ENCODE assay signal across 15 cellular contexts in genomic region chr1:13766906-13767564, GRCh38.
A peak's percentile ranks its signal among the peaks of the same experiment; 100 is the strongest.
DNase-seq lines count a peak whose midpoint lies in the region; ATAC-seq and TF ChIP-seq lines count a peak whose summit lies in the region.
"Had no signal": no experiment of that assay in that cellular context is flagged by ENCODE, and none has a peak within 500 bp of the region (broad histone marks: within the 10 kb centered on the region; RNA-seq: fewer than 3 reads in every experiment).

No MANE protein-coding gene starts in this region.

- peak overlapping the region in 1 of 2 experiments; percentile 59; a peak in 2 of 4 replicates for H3K27ac ChIP-seq in SK-N-SH (ENCODE audit: low read depth in 2 of 2, low read length in 1 of 2)
- H3K27ac ChIP-seq: thyroid gland had no signal

- peaks cover 16% of the 10 kb centered on the region for H3F3A ChIP-seq in SK-N-SH (replicated peaks; ENCODE audit: insufficient read depth)

- CTCF ChIA-PET in activated naive CD4-positive, alpha-beta T cell treated with anti-CD3 and anti-CD28 coated beads, Interleukin-2, amount 10 ng/mL, durations not matched to agents 7 days and 5 days (lab: Charles Lee): no interaction called here
- CTCF ChIA-PET in SK-N-SH (lab: Yijun Ruan, JAX): interaction anchor here (0.9 kb wide), 1 partner anchor 14 kb away, joined by 3 read pairs; no protein-coding TSS in a partner anchor

- H2AFZ ChIP-seq in SK-N-SH (ENCODE audit: low read depth): no peak overlapping the region

- no peaks in the 10 kb centered on the region for H3K9me2 ChIP-seq in SK-N-SH

- peak overlapping the region in 1 of 2 donors; percentile 44 for H3K27ac Mint-ChIP-seq in activated naive CD4-positive, alpha-beta T cell treated with anti-CD3 and anti-CD28 coated beads, Interleukin-2, amount 50 U/mL, for 72 hours
- H3K27ac Mint-ChIP-seq in activated naive CD4-positive, alpha-beta T cell treated with anti-CD3 and anti-CD28 coated beads, Interleukin-2, amount 10 ng/mL, durations not matched to agents 7 days and 5 days: no peak overlapping the region
- H3K27ac Mint-ChIP-seq: endodermal cell had no signal

- peaks cover 37% of the 10 kb centered on the region for H3K4me1 Mint-ChIP-seq in activated naive CD4-positive, alpha-beta T cell treated with anti-CD3 and anti-CD28 coated beads, Interleukin-2, amount 10 ng/mL, durations not matched to agents 7 days and 5 days

- no peak for DNase-seq in activated naive CD4-positive, alpha-beta T cell treated with anti-CD3 and anti-CD28 coated beads, Interleukin-2, amount 50 U/mL, for 72 hours (ENCODE audit: low spot score in 2 of 2)
- no peak for DNase-seq in activated naive CD4-positive, alpha-beta T cell treated with anti-CD3 and anti-CD28 coated beads, Interleukin-2, amount 10 ng/mL, durations not matched to agents 7 days and 5 days
- no peak for DNase-seq in SK-N-SH
- DNase-seq in fibroblast of the aortic adventitia (ENCODE audit: low read depth): peak; percentile 77
- DNase-seq in activated effector memory CD4-positive, alpha-beta T cell treated with anti-CD3 and anti-CD28 coated beads, Interleukin-2, amount 50 U/mL, for 16 hours: no peak
- no peak for DNase-seq in DMS53 treated with DMSO at 0.1 percent for 48 hours (lab: John Stamatoyannopoulos, UW; ENCODE audit: unreplicated experiment)
- DNase-seq in H7: no peak
- DNase-seq: activated CD4-positive, alpha-beta T cell treated with anti-CD3 and anti-CD28 coated beads, Interleukin-2, amount 50 U/mL, for 4 hours; amygdala; BE2C; endodermal cell; NCI-H146; SW 1271; thyroid gland had no signal

- H3K27me3 Mint-ChIP-seq in activated naive CD4-positive, alpha-beta T cell treated with anti-CD3 and anti-CD28 coated beads, Interleukin-2, amount 10 ng/mL, durations not matched to agents 7 days and 5 days: no peaks in the 10 kb centered on the region

- 47% methylated on average over 6 of the region's 6 CpGs for WGBS in SK-N-SH (ENCODE audit: low lambda C conversion rate)

- no peaks in the 10 kb centered on the region for H3K9me3 ChIP-seq in SK-N-SH
- H3K9me3 ChIP-seq: BE2C, thyroid gland had no signal

- peak overlapping the region; percentile 40 for H3K4me2 ChIP-seq in SK-N-SH

- no peak overlapping the region for H3K9ac ChIP-seq in SK-N-SH

- peaks cover 17 to 34% of the 10 kb centered on the region in 2 experiments for H3K4me1 ChIP-seq in SK-N-SH (ENCODE audit: control insufficient read depth in 1 of 2, insufficient read depth in 2 of 2, low read depth in 1 of 2, low read length in 1 of 2)
- H3K4me1 ChIP-seq: BE2C had no signal

- H3K4me3 ChIP-seq in SK-N-SH (ENCODE audit: low read depth in 2 of 2, low read length in 1 of 2) (no peak overlapping the region), fibroblast of the aortic adventitia (ENCODE audit: low read depth, low read length) (no peak overlapping the region), H7 (ENCODE audit: insufficient read depth, low read depth, low read length) (no peak overlapping the region)
- H3K4me3 ChIP-seq: thyroid gland had no signal

- peak; percentile 88 to 93 for ATAC-seq in activated naive CD4-positive, alpha-beta T cell treated with anti-CD3 and anti-CD28 coated beads, Interleukin-2, amount 50 U/mL, for 72 hours
- ATAC-seq in GM18867 (IDR thresholded peaks at IDR 0.05; ENCODE audit: unreplicated experiment): no peak

- H3K9me3 Mint-ChIP-seq in activated naive CD4-positive, alpha-beta T cell treated with anti-CD3 and anti-CD28 coated beads, Interleukin-2, amount 50 U/mL, for 72 hours: no peaks in the 10 kb centered on the region
- H3K9me3 Mint-ChIP-seq in activated naive CD4-positive, alpha-beta T cell treated with anti-CD3 and anti-CD28 coated beads, Interleukin-2, amount 10 ng/mL, durations not matched to agents 7 days and 5 days: no peaks in the 10 kb centered on the region
- H3K9me3 Mint-ChIP-seq: endodermal cell had no signal

- H3K4me3 Mint-ChIP-seq in activated naive CD4-positive, alpha-beta T cell treated with anti-CD3 and anti-CD28 coated beads, Interleukin-2, amount 10 ng/mL, durations not matched to agents 7 days and 5 days: no peak overlapping the region
- H3K4me3 Mint-ChIP-seq: endodermal cell had no signal

- H3K27me3 ChIP-seq in SK-N-SH (ENCODE audit: insufficient read depth) (no peaks in the 10 kb centered on the region), H7 (ENCODE audit: control insufficient read depth, insufficient read depth, low read length) (no peaks in the 10 kb centered on the region)
- H3K27me3 ChIP-seq: BE2C, thyroid gland had no signal

- H3K79me2 ChIP-seq in SK-N-SH (ENCODE audit: insufficient read depth): peaks cover 95% of the 10 kb centered on the region

- peaks cover 97% of the 10 kb centered on the region for H4K20me1 ChIP-seq in SK-N-SH (ENCODE audit: insufficient read depth)

- POLR2A ChIA-PET in SK-N-SH (lab: Yijun Ruan, JAX): no interaction called here

- TF ChIP-seq EP300 in SK-N-SH (IDR thresholded peaks at IDR 0.05; ENCODE audit: borderline replicate concordance in 1 of 2, low read depth in 1 of 2, low read length in 1 of 2): peak; percentile 15 to 44; a peak in 1 of 4 replicates

- H3K36me3 ChIP-seq in SK-N-SH (replicated peaks in 1 of 2; ENCODE audit: control insufficient read depth in 1 of 2, insufficient read depth in 2 of 2, low read length in 1 of 2) (peaks cover 3 to 13% of the 10 kb centered on the region in 2 experiments), H7 (replicated peaks; ENCODE audit: control insufficient read depth, insufficient read depth, low read length) (no peaks in the 10 kb centered on the region)
- H3K36me3 ChIP-seq: BE2C, thyroid gland had no signal

- peaks cover 0 to 8% of the 10 kb centered on the region in 2 donors for H3K36me3 Mint-ChIP-seq in activated naive CD4-positive, alpha-beta T cell treated with anti-CD3 and anti-CD28 coated beads, Interleukin-2, amount 50 U/mL, for 72 hours
- H3K36me3 Mint-ChIP-seq in activated naive CD4-positive, alpha-beta T cell treated with anti-CD3 and anti-CD28 coated beads, Interleukin-2, amount 10 ng/mL, durations not matched to agents 7 days and 5 days: peaks cover 10% of the 10 kb centered on the region

- TF ChIP-seq RAD21 in SK-N-SH (IDR thresholded peaks at IDR 0.05; ENCODE audit: low read length): no peak

- no peak for TF ChIP-seq CTCF in SK-N-SH (IDR thresholded peaks at IDR 0.05)
- TF ChIP-seq CTCF in fibroblast of the aortic adventitia (IDR thresholded peaks at IDR 0.05; ENCODE audit: insufficient read depth, low read length): no peak

TF ChIP-seq in SK-N-SH, 30 proteins besides CTCF, POLR2A, EP300 and RAD21 (continues in another document):
- TF ChIP-seq PBX3 (IDR thresholded peaks at IDR 0.05): peak; percentile 3; the same call in 1 of the 2 replicates
- peak; percentile 83; the same call in 1 of the 2 replicates for TF ChIP-seq NFIC (IDR thresholded peaks at IDR 0.05; ENCODE audit: borderline replicate concordance)
- TF ChIP-seq POLR2AphosphoS5 (IDR thresholded peaks at IDR 0.05; ENCODE audit: low read depth, low read length): 0 out of 2 replicates have a peak, but pooled peaks have one; percentile 29
- TF ChIP-seq NRF1 (IDR thresholded peaks at IDR 0.05; ENCODE audit: low read depth, low read length): no peak
- TF ChIP-seq IRF3 (IDR thresholded peaks at IDR 0.05; ENCODE audit: low read depth, low read length): no peak
- TF ChIP-seq FOXJ3 (CRISPR knock-in tag; IDR thresholded peaks at IDR 0.05): no peak
- no peak for TF ChIP-seq TAF1 (IDR thresholded peaks at IDR 0.05; ENCODE audit: borderline replicate concordance, low read depth, low read length)
- no peak for TF ChIP-seq ELF1 (IDR thresholded peaks at IDR 0.05)
- no peak for TF ChIP-seq YY1 (IDR thresholded peaks at IDR 0.05; ENCODE audit: low read depth)
- peak; percentile 79 for TF ChIP-seq FOSL2 (IDR thresholded peaks at IDR 0.05; ENCODE audit: borderline replicate concordance, low read depth)
- no peak for TF ChIP-seq GATA2 (CRISPR knock-in tag; IDR thresholded peaks at IDR 0.05)
- TF ChIP-seq MXI1 (IDR thresholded peaks at IDR 0.05; ENCODE audit: low read depth, low read length): no peak
- TF ChIP-seq FOXM1 (IDR thresholded peaks at IDR 0.05; ENCODE audit: low read depth): 0 out of 2 replicates have a peak, but pooled peaks have one; percentile 13
- TF ChIP-seq RCOR1 (IDR thresholded peaks at IDR 0.05; ENCODE audit: low read length): no peak
- TF ChIP-seq SIN3A (IDR thresholded peaks at IDR 0.05; ENCODE audit: borderline replicate concordance, low read depth, low read length): no peak
- TF ChIP-seq SMC3 (IDR thresholded peaks at IDR 0.05; ENCODE audit: low read depth, low read length): no peak
- TF ChIP-seq, protein P1, sequence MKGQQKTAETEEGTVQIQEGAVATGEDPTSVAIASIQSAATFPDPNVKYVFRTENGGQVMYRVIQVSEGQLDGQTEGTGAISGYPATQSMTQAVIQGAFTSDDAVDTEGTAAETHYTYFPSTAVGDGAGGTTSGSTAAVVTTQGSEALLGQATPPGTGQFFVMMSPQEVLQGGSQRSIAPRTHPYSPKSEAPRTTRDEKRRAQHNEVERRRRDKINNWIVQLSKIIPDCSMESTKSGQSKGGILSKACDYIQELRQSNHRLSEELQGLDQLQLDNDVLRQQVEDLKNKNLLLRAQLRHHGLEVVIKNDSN (IDR thresholded peaks at IDR 0.05; ENCODE audit: borderline replicate concordance, low read depth): no peak
- TF ChIP-seq EZH2phosphoT487 (IDR thresholded peaks at IDR 0.05; ENCODE audit: borderline replicate concordance, low read depth): no peak
- no peak for TF ChIP-seq CHD2 (IDR thresholded peaks at IDR 0.05; ENCODE audit: low read length, partially characterized antibody)
